ENCODE assay signal across 8 cellular contexts in genomic region chr9:5557606-5558587, GRCh38. TPM values are rescaled to one million over a fixed set of nuclear protein-coding genes. Genes with fewer than 3 reads are reported as not detected.
DNase-seq lines count a peak whose midpoint lies in the region; ATAC-seq and TF ChIP-seq lines count a peak whose summit lies in the region.

No MANE protein-coding gene starts in this region.

- TF ChIP-seq POLR2A in vagina (IDR thresholded peaks at IDR 0.05): no peak

- H3K4me1 ChIP-seq in lower lobe of right lung: peaks cover 33% of the 10 kb centered on the region
- H3K4me1 ChIP-seq in vagina: peaks cover 21% of the 10 kb centered on the region

- no peaks in the 10 kb centered on the region for H3K36me3 ChIP-seq in lower lobe of right lung
- H3K36me3 ChIP-seq in vagina: no peaks in the 10 kb centered on the region

- CTCF ChIA-PET in RWPE1 (lab: Yijun Ruan, JAX): interaction anchor here (0.5 to 1.0 kb wide), 2 partner anchors 12 to 42 kb away, joined by 3 to 8 read pairs; no protein-coding TSS in a partner anchor

- intact Hi-C loops in lower lobe of right lung (cut with DNase I): no loop called here
- intact Hi-C loops in vagina (cut with DNase I): no loop called here
- intact Hi-C loops in left colon (cut with DNase I, micrococcal nuclease): no loop called here

- H3K27me3 ChIP-seq in lower lobe of right lung (ENCODE audit: low read depth) (no peaks in the 10 kb centered on the region), vagina (no peaks in the 10 kb centered on the region)

- DNase-seq in activated T-cell treated with anti-CD3 and anti-CD28 coated beads for 48 hours (ENCODE audit: low read depth) (peak; percentile 7), lower lobe of right lung (peak; percentile 63), vagina (ENCODE audit: extremely low spot score in 2 of 2) (no peak), RWPE1 (ENCODE audit: low spot score) (no peak), left colon (no peak)
- DNase-seq in NK-92 treated with Interleukin-12 subunit alpha and Interleukin-12 subunit beta, amount 100 ng/mL, for 24 hours (lab: John Stamatoyannopoulos, UW): no peak

- H3K9me3 ChIP-seq in lower lobe of right lung (no peaks in the 10 kb centered on the region), vagina (no peaks in the 10 kb centered on the region)

- POLR2A ChIA-PET in RWPE1 (lab: Yijun Ruan, JAX; ENCODE audit: low non-redundant PET): no interaction called here

- ATAC-seq in GM19035 (IDR thresholded peaks at IDR 0.05; ENCODE audit: unreplicated experiment) (peak; percentile 52), HG03460 (IDR thresholded peaks at IDR 0.05; ENCODE audit: unreplicated experiment) (peak; percentile 78), lower lobe of right lung (peak; percentile 80 to 84), left colon (no peak)

- peak overlapping the region; percentile 27 for H3K27ac ChIP-seq in lower lobe of right lung
- H3K27ac ChIP-seq in vagina: peak overlapping the region; percentile 22
- no peak overlapping the region for H3K27ac ChIP-seq in RWPE1

- TF ChIP-seq CTCF in lower lobe of right lung (IDR thresholded peaks at IDR 0.05): no peak
- TF ChIP-seq CTCF in vagina (IDR thresholded peaks at IDR 0.05): no peak
- TF ChIP-seq CTCF in RWPE1 (conservative IDR thresholded peaks at IDR 0.05; ENCODE audit: low read depth): no peak

- H3K4me3 ChIP-seq in lower lobe of right lung (no peak overlapping the region), vagina (peak overlapping the region in 1 of 2 donors; percentile 24)

RNA-seq across cellular contexts. Expression of gene PDCD1LG2, which starts 47.6 kb away (rescaled TPM):
- total RNA-seq in lower lobe of right lung: 9.0 TPM
- total RNA-seq in vagina: 1.2 TPM
- total RNA-seq in left colon: 1 to 10 TPM in 1 of 2 donors, under 1 TPM in 1; 0.31 to 1.1 TPM

Comparison
In these comparisons a context has a peak if more than half of its experiments do, and no peak if none do; other contexts are left out.
1. DNase-seq: peak in activated T-cell treated with anti-CD3 and anti-CD28 coated beads for 48 hours (single experiment) and lower lobe of right lung (single experiment); none in vagina (0 of 2), NK-92 treated with Interleukin-12 subunit alpha and Interleukin-12 subunit beta, amount 100 ng/mL, for 24 hours (single experiment), RWPE1 (single experiment) and left colon (0 of 2).